ENCODE assay signal across 9 cellular contexts in genomic region chr17:35368086-35368824, GRCh38.
A peak's percentile ranks its signal among the peaks of the same experiment; 100 is the strongest.
DNase-seq lines count a peak whose midpoint lies in the region; ATAC-seq and TF ChIP-seq lines count a peak whose summit lies in the region.
"Had no signal": no experiment of that assay in that cellular context is flagged by ENCODE, and none has a peak within 500 bp of the region (broad histone marks: within the 10 kb centered on the region; RNA-seq: fewer than 3 reads in every experiment).

No MANE protein-coding gene starts in this region.

- no peaks in the 10 kb centered on the region for H3K27me3 Mint-ChIP-seq in activated naive CD8-positive, alpha-beta T cell treated with anti-CD3 and anti-CD28 coated beads, Interleukin-2, amount 50 U/mL, for 24 hours
- no peaks in the 10 kb centered on the region for H3K27me3 Mint-ChIP-seq in stimulated activated naive CD8-positive, alpha-beta T cell treated with anti-CD3 and anti-CD28 coated beads, Interleukin-15, amount 100 ng/mL, for 72 hours

- TF ChIP-seq CTCF in HL-60 (IDR thresholded peaks at IDR 0.05; ENCODE audit: insufficient read depth, low read length), result no peak

- H3K9me3 Mint-ChIP-seq in activated naive CD8-positive, alpha-beta T cell treated with anti-CD3 and anti-CD28 coated beads, Interleukin-2, amount 50 U/mL, for 24 hours, result peaks cover 25% of the 10 kb centered on the region
- H3K9me3 Mint-ChIP-seq in stimulated activated naive CD8-positive, alpha-beta T cell treated with anti-CD3 and anti-CD28 coated beads, Interleukin-15, amount 100 ng/mL, for 72 hours, result peaks cover 23% of the 10 kb centered on the region in 2 donors

- H3K4me3 Mint-ChIP-seq in activated naive CD8-positive, alpha-beta T cell treated with anti-CD3 and anti-CD28 coated beads, Interleukin-2, amount 50 U/mL, for 24 hours, result peak overlapping the region; percentile 12
- peak overlapping the region; percentile 13 to 33 for H3K4me3 Mint-ChIP-seq in stimulated activated naive CD8-positive, alpha-beta T cell treated with anti-CD3 and anti-CD28 coated beads, Interleukin-15, amount 100 ng/mL, for 72 hours

- peak overlapping the region; percentile 22; the same call in 1 of the 2 replicates for H3K27ac ChIP-seq in HL-60 (replicated peaks)
- H3K27ac ChIP-seq: epithelial cell of prostate had no signal

- no peaks in the 10 kb centered on the region for H3K27me3 ChIP-seq in HL-60 (ENCODE audit: insufficient read depth, poor library complexity, severe bottlenecking)

- peaks cover 47% of the 10 kb centered on the region for H3K4me1 Mint-ChIP-seq in activated naive CD8-positive, alpha-beta T cell treated with anti-CD3 and anti-CD28 coated beads, Interleukin-2, amount 50 U/mL, for 24 hours
- peaks cover 56% of the 10 kb centered on the region for H3K4me1 Mint-ChIP-seq in stimulated activated naive CD8-positive, alpha-beta T cell treated with anti-CD3 and anti-CD28 coated beads, Interleukin-15, amount 100 ng/mL, for 72 hours

- H3K27ac Mint-ChIP-seq in activated naive CD8-positive, alpha-beta T cell treated with anti-CD3 and anti-CD28 coated beads, Interleukin-2, amount 50 U/mL, for 24 hours, result no peak overlapping the region
- H3K27ac Mint-ChIP-seq in stimulated activated naive CD8-positive, alpha-beta T cell treated with anti-CD3 and anti-CD28 coated beads, Interleukin-15, amount 100 ng/mL, for 72 hours, result no peak overlapping the region

- no peak for TF ChIP-seq POLR2A in erythroblast (IDR thresholded peaks at IDR 0.05; ENCODE audit: low read length)

- H3K4me3 ChIP-seq in HL-60 (replicated peaks; ENCODE audit: insufficient read depth, low read length), result no peak overlapping the region

- DNase-seq in HL-60 (ENCODE audit: low read depth in 1 of 2, low spot score in 1 of 2) (peak; percentile 73 to 87), NCI-H1417 (lab: John Stamatoyannopoulos, UW) (no peak), erythroblast (lab: John Stamatoyannopoulos, UW) (no peak), T1000 (lab: John Stamatoyannopoulos, UW) (no peak)
- peak; percentile 20 for DNase-seq in activated naive CD8-positive, alpha-beta T cell treated with anti-CD3 and anti-CD28 coated beads, Interleukin-2, amount 50 U/mL, for 24 hours
- no peak for DNase-seq in stimulated activated naive CD8-positive, alpha-beta T cell treated with anti-CD3 and anti-CD28 coated beads, Interleukin-15, amount 100 ng/mL, for 72 hours

- H3K36me3 Mint-ChIP-seq in activated naive CD8-positive, alpha-beta T cell treated with anti-CD3 and anti-CD28 coated beads, Interleukin-2, amount 50 U/mL, for 24 hours (ENCODE audit: low read depth), result peaks cover 62% of the 10 kb centered on the region

- ATAC-seq in GM18498 (IDR thresholded peaks at IDR 0.05; ENCODE audit: unreplicated experiment) (peak; percentile 97), GM21526 (IDR thresholded peaks at IDR 0.05; ENCODE audit: low FRiP score, unreplicated experiment) (peak; percentile 84)
- ATAC-seq in activated naive CD8-positive, alpha-beta T cell treated with anti-CD3 and anti-CD28 coated beads, Interleukin-2, amount 50 U/mL, for 24 hours, result peak; percentile 90
- ATAC-seq in stimulated activated naive CD8-positive, alpha-beta T cell treated with anti-CD3 and anti-CD28 coated beads, Interleukin-15, amount 100 ng/mL, for 72 hours, result peak; percentile 91

Comparison
In these comparisons a context has a peak if more than half of its experiments do, and no peak if none do; other contexts are left out.
1. DNase-seq: peak in HL-60 (2 of 2) and activated naive CD8-positive, alpha-beta T cell treated with anti-CD3 and anti-CD28 coated beads, Interleukin-2, amount 50 U/mL, for 24 hours (single experiment); none in stimulated activated naive CD8-positive, alpha-beta T cell treated with anti-CD3 and anti-CD28 coated beads, Interleukin-15, amount 100 ng/mL, for 72 hours (0 of 2), NCI-H1417 (0 of 3), erythroblast (0 of 2) and T1000 (single experiment).
2. Peak in every context shown above with its lines, with median percentiles within 50 percentile points of each other: ATAC-seq.